ENCODE assay signal across 8 cellular contexts in genomic region chr20:11452326-11452725, GRCh38.
DNase-seq lines count a peak whose midpoint lies in the region; ATAC-seq, FAIRE-seq and TF ChIP-seq lines count a peak whose summit lies in the region.
"Had no signal": no experiment of that assay in that cellular context is flagged by ENCODE, and none has a peak within 500 bp of the region (broad histone marks: within the 10 kb centered on the region; RNA-seq: fewer than 3 reads in every experiment).

No MANE protein-coding gene starts in this region.

- in situ Hi-C loops in IMR-90 (cut with MboI; ENCODE audit: low sequenced_read_pairs): no loop called here

- no peaks in the 10 kb centered on the region for H3K27me3 ChIP-seq in IMR-90 (ENCODE audit: control insufficient read depth, insufficient read depth, low read length)

- H3K56ac ChIP-seq in IMR-90 (ENCODE audit: extremely low read depth, insufficient read depth, low read length): no peak overlapping the region

- TF ChIP-seq CTCF in IMR-90 (conservative IDR thresholded peaks at IDR 0.05; ENCODE audit: low read depth, low read length): no peak

- H3K14ac ChIP-seq in IMR-90 (replicated peaks; ENCODE audit: low read depth, low read length): peak overlapping the region; percentile 73; the same call in 1 of the 2 replicates

- no peak overlapping the region for H2AK9ac ChIP-seq in IMR-90 (replicated peaks; ENCODE audit: low read depth, low read length, poor library complexity)

- H3K9me3 ChIP-seq in IMR-90 (ENCODE audit: control insufficient read depth, insufficient read depth, low read length): no peaks in the 10 kb centered on the region

- no peaks in the 10 kb centered on the region for H3K36me3 ChIP-seq in IMR-90 (ENCODE audit: control insufficient read depth, insufficient read depth, low read length)

- dilution Hi-C loops in IMR-90 (cut with HindIII; ENCODE audit: low sequenced_read_pairs, unreplicated experiment): no loop called here

- POLR2A ChIA-PET in IMR-90 (lab: Charles Lee; ENCODE audit: unreplicated experiment): no interaction called here

- no peak for TF ChIP-seq POLR2A in IMR-90 (IDR thresholded peaks at IDR 0.05; ENCODE audit: low read depth, low read length)

- DNase-seq in IMR-90 (peak; percentile 59), astrocyte of the hippocampus (ENCODE audit: low read depth, low spot score) (peak; percentile 51), kidney tubule cell (ENCODE audit: low spot score) (peak; percentile 31), urothelium cell line (ENCODE audit: low spot score) (no peak), AG20443 (ENCODE audit: low spot score) (no peak), NCI-H748 (lab: John Stamatoyannopoulos, UW; ENCODE audit: unreplicated experiment) (no peak)
- no peak for DNase-seq in stimulated activated CD4-positive, alpha-beta T cell treated with anti-CD3 and anti-CD28 coated beads, Interleukin-1b, Interleukin-23, amount 100 ng/mL, for 48 hours
- DNase-seq: DMS79 had no signal

- peak overlapping the region; percentile 83; the same call in 1 of the 2 replicates for H2BK120ac ChIP-seq in IMR-90 (ENCODE audit: low read depth, low read length)

- H2BK5ac ChIP-seq in IMR-90 (ENCODE audit: low read depth, low read length, poor library complexity, severe bottlenecking): peak overlapping the region; percentile 30

- no peaks in the 10 kb centered on the region for H4K20me1 ChIP-seq in IMR-90 (ENCODE audit: insufficient read depth, low read length)

- peak overlapping the region; percentile 61 to 85; a peak in 3 of 4 replicates for H4K8ac ChIP-seq in IMR-90 (ENCODE audit: low read depth in 2 of 2, low read length in 2 of 2)

- no peak overlapping the region for H3K9ac ChIP-seq in IMR-90 (ENCODE audit: low read depth, low read length)

- CTCF ChIA-PET in IMR-90 (lab: Yijun Ruan, JAX): no interaction called here

- peaks cover 11% of the 10 kb centered on the region for H3K9me1 ChIP-seq in IMR-90 (ENCODE audit: insufficient read depth, low read length)

- no peaks in the 10 kb centered on the region for H3K79me1 ChIP-seq in IMR-90 (ENCODE audit: low read depth in 1 of 2, low read length in 2 of 2)

- H3K4me2 ChIP-seq in IMR-90 (ENCODE audit: low read depth, low read length): no peak overlapping the region

- peak overlapping the region; percentile 26; the same call in 1 of the 2 replicates for H3K18ac ChIP-seq in IMR-90 (ENCODE audit: low read depth, low read length)

- WGBS in IMR-90 (ENCODE audit: extremely low coverage in 2 of 2, insufficient read length in 1 of 2), 2 experiments: 36% methylated on average over 2 of the region's 6 CpGs; no CpG with 5 or more reads in 1 of the 2 experiments

- peak overlapping the region; percentile 45; the same call in 1 of the 3 replicates for H2BK15ac ChIP-seq in IMR-90 (ENCODE audit: low read depth, low read length)

- H3K4ac ChIP-seq in IMR-90 (ENCODE audit: low read depth, low read length): no peak overlapping the region

- ATAC-seq in IMR-90 (ENCODE audit: low read depth): peak; percentile 68

- no peak overlapping the region for H2BK20ac ChIP-seq in IMR-90 (ENCODE audit: low read depth, low read length)

- peaks cover 16% of the 10 kb centered on the region for H3K4me1 ChIP-seq in IMR-90 (ENCODE audit: control insufficient read depth, insufficient read depth, low read length)

- FAIRE-seq in urothelium cell line (lab: Jason Lieb, UNC): peak; percentile 85

- intact Hi-C loops in IMR-90 (cut with micrococcal nuclease): loop anchor here (10.0 kb wide), 1 partner anchor 778 kb away; the partner anchor contains the start of gene JAG1

- no peak for TF ChIP-seq RAD21 in IMR-90 (IDR thresholded peaks at IDR 0.05; ENCODE audit: low read length)

- H3K23ac ChIP-seq in IMR-90 (ENCODE audit: low read depth, low read length): no peak overlapping the region

- H4K5ac ChIP-seq in IMR-90 (ENCODE audit: low read depth, low read length): no peak overlapping the region

- H3K27ac ChIP-seq in IMR-90 (ENCODE audit: insufficient read depth, low read length): peak overlapping the region; percentile 8; the same call in 1 of the 2 replicates

- no peak overlapping the region for H2AK5ac ChIP-seq in IMR-90 (ENCODE audit: low read depth, low read length)

- H2AFZ ChIP-seq in IMR-90 (replicated peaks; ENCODE audit: low read length, poor library complexity): peak overlapping the region; percentile 87

- BruUV-seq in IMR-90 (replicated peaks; lab: Mats Ljungman, UMichigan): no TSS peak

- H4K91ac ChIP-seq in IMR-90 (ENCODE audit: insufficient read depth, low read depth, low read length): no peak overlapping the region

- no peak overlapping the region for H3K4me3 ChIP-seq in IMR-90 (ENCODE audit: insufficient read depth, low read depth, low read length)

TF ChIP-seq in IMR-90, 13 proteins besides CTCF, POLR2A, EP300 and RAD21:
- no peak for TF ChIP-seq RCOR1 (IDR thresholded peaks at IDR 0.05; ENCODE audit: insufficient replicate concordance, low read length)
- no peak for TF ChIP-seq SMC3 (IDR thresholded peaks at IDR 0.05; ENCODE audit: low read depth, low read length)
- TF ChIP-seq MAZ (IDR thresholded peaks at IDR 0.05; ENCODE audit: borderline replicate concordance, low read depth, low read length): no peak
- TF ChIP-seq ELK1 (IDR thresholded peaks at IDR 0.05; ENCODE audit: borderline replicate concordance, low read depth, low read length): no peak
- TF ChIP-seq CHD1 (IDR thresholded peaks at IDR 0.05; ENCODE audit: low read depth, low read length): no peak
- no peak for TF ChIP-seq MAFK (IDR thresholded peaks at IDR 0.05; ENCODE audit: low read depth, low read length)
- no peak for TF ChIP-seq MXI1 (IDR thresholded peaks at IDR 0.05; ENCODE audit: borderline replicate concordance, low read depth, low read length)
- no peak for TF ChIP-seq FOS (IDR thresholded peaks at IDR 0.05; ENCODE audit: low read depth, low read length)
- no peak for TF ChIP-seq BHLHE40 (IDR thresholded peaks at IDR 0.05; ENCODE audit: low read depth, low read length)
- no peak for TF ChIP-seq NFE2L2 (IDR thresholded peaks at IDR 0.05; ENCODE audit: low read depth, low read length)
- no peak for TF ChIP-seq USF2 (IDR thresholded peaks at IDR 0.05; ENCODE audit: low read depth, low read length)
- TF ChIP-seq RFX5 (IDR thresholded peaks at IDR 0.05; ENCODE audit: low read depth, low read length): no peak
- TF ChIP-seq CEBPB (IDR thresholded peaks at IDR 0.05; ENCODE audit: low read depth, low read length): no peak

Comparison
In these comparisons a context has a peak if more than half of its experiments do, and no peak if none do; other contexts are left out.
1. DNase-seq: peak in IMR-90 (single experiment), astrocyte of the hippocampus (single experiment) and kidney tubule cell (single experiment); none in urothelium cell line (single experiment), AG20443 (single experiment), stimulated activated CD4-positive, alpha-beta T cell treated with anti-CD3 and anti-CD28 coated beads, Interleukin-1b, Interleukin-23, amount 100 ng/mL, for 48 hours (single experiment) and NCI-H748 (single experiment).